In genomic region chr9:103649086-103649485, GRCh38 we compare ENCODE assay signal across 16 cellular contexts.
A peak's percentile ranks its signal among the peaks of the same experiment; 100 is the strongest.
DNase-seq lines count a peak whose midpoint lies in the region; ATAC-seq and TF ChIP-seq lines count a peak whose summit lies in the region.
"Had no signal": no experiment of that assay in that cellular context is flagged by ENCODE, and none has a peak within 500 bp of the region (broad histone marks: within the 10 kb centered on the region; RNA-seq: fewer than 3 reads in every experiment).

No MANE protein-coding gene starts in this region.

- in situ Hi-C loops in transverse colon (cut with MboI; ENCODE audit: low pct_ligation_motif_present in 1 of 4, low pct_unique_long_range_greater_than_20kb in 1 of 4, low sequenced_read_pairs in 3 of 4): no loop called here

- WGBS in transverse colon (ENCODE audit: low coverage in 1 of 2), 2 donors: 90 to 100% methylated on average over 1 of the region's 1 CpG

- H3K36me3 ChIP-seq in neural cell (ENCODE audit: insufficient read depth, low read length): no peaks in the 10 kb centered on the region
- H3K36me3 ChIP-seq in transverse colon: no peaks in the 10 kb centered on the region
- H3K36me3 ChIP-seq: BLaER1 had no signal

- DNase-seq in NCI-H2107 treated with DMSO at 0.1 percent for 48 hours (lab: John Stamatoyannopoulos, UW; ENCODE audit: unreplicated experiment): peak; percentile 24
- no peak for DNase-seq in NCI-H2107 (lab: John Stamatoyannopoulos, UW)
- DNase-seq in NCI-H226: peak; percentile 55
- DNase-seq in amniotic epithelial cell (ENCODE audit: low read depth): peak; percentile 38
- DNase-seq in stimulated activated CD8-positive, alpha-beta memory T cell treated with anti-CD3 and anti-CD28 coated beads, Interleukin-4, amount 100 ng/mL, for 48 hours: no peak
- DNase-seq in transverse colon: no peak
- DNase-seq: 8988T; CD4-positive, alpha-beta memory T cell; DMS153; DMS79; GDM1; HCEC 1CT had no signal

- ATAC-seq in GM18870 (IDR thresholded peaks at IDR 0.05; ENCODE audit: unreplicated experiment): no peak
- ATAC-seq: GM23338 had no signal

- intact Hi-C loops in transverse colon (cut with DNase I; ENCODE audit: low total_unique reads): no loop called here

- no peaks in the 10 kb centered on the region for H3K27me3 ChIP-seq in neural cell (ENCODE audit: insufficient read depth, low read depth, low read length)
- no peaks in the 10 kb centered on the region for H3K27me3 ChIP-seq in transverse colon
- H3K27me3 ChIP-seq: BLaER1 had no signal

- H3K27ac ChIP-seq in neural cell (ENCODE audit: low read length): no peak overlapping the region
- H3K27ac ChIP-seq in transverse colon: no peak overlapping the region
- H3K27ac ChIP-seq: BLaER1 had no signal

- no peaks in the 10 kb centered on the region for H3F3A ChIP-seq in neural cell (ENCODE audit: insufficient read depth, low read length, poor library complexity, severe bottlenecking)

- TF ChIP-seq EP300 in neural cell (conservative IDR thresholded peaks at IDR 0.05; ENCODE audit: poor library complexity, severe bottlenecking) (peak; percentile 66), transverse colon (IDR thresholded peaks at IDR 0.05; ENCODE audit: low read depth) (no peak)

- H3K4me3 ChIP-seq in neural cell (ENCODE audit: low read length): no peak overlapping the region
- H3K4me3 ChIP-seq in transverse colon: no peak overlapping the region
- H3K4me3 ChIP-seq: BLaER1, GM23338 had no signal

- TF ChIP-seq POLR2A in transverse colon (IDR thresholded peaks at IDR 0.05): no peak

- TF ChIP-seq RAD21 in neural cell (conservative IDR thresholded peaks at IDR 0.05): no peak

- H3K9me3 ChIP-seq in neural cell (ENCODE audit: low read length) (no peaks in the 10 kb centered on the region), transverse colon (no peaks in the 10 kb centered on the region)
- H3K9me3 ChIP-seq: BLaER1 had no signal

- H3K79me2 ChIP-seq in neural cell (replicated peaks; ENCODE audit: insufficient read depth, low read length): no peaks in the 10 kb centered on the region

- H3K4me2 ChIP-seq in neural cell (ENCODE audit: low read length): no peak overlapping the region
- H3K4me2 ChIP-seq: GM23338 had no signal

- no peaks in the 10 kb centered on the region for H3K9me2 ChIP-seq in neural cell (ENCODE audit: insufficient read depth, low read length)

- no peaks in the 10 kb centered on the region for H3K4me1 ChIP-seq in transverse colon

- H2AFZ ChIP-seq in neural cell (ENCODE audit: low read depth, low read length): no peak overlapping the region
- H2AFZ ChIP-seq: GM23338 had no signal

- H3K9ac ChIP-seq in neural cell (ENCODE audit: low read length): no peak overlapping the region
- H3K9ac ChIP-seq: BLaER1 had no signal

- TF ChIP-seq CTCF in neural cell (IDR thresholded peaks at IDR 0.05; ENCODE audit: poor library complexity, severe bottlenecking): no peak
- no peak for TF ChIP-seq CTCF in transverse colon (IDR thresholded peaks at IDR 0.05)

- no peaks in the 10 kb centered on the region for H4K20me1 ChIP-seq in neural cell (ENCODE audit: insufficient read depth)
- H4K20me1 ChIP-seq: BLaER1 had no signal

TF ChIP-seq in neural cell, 6 proteins besides CTCF, POLR2A, EP300 and RAD21:
- TF ChIP-seq POLR2AphosphoS5 (IDR thresholded peaks at IDR 0.05) (peak; percentile 10), TAF1 (IDR thresholded peaks at IDR 0.05; ENCODE audit: low read depth) (no peak), REST (IDR thresholded peaks at IDR 0.05; ENCODE audit: borderline replicate concordance) (no peak)
TF ChIP-seq in neural cell: peak in this region for 1.

Comparison
In these comparisons a context has a peak if more than half of its experiments do, and no peak if none do; other contexts are left out.
1. DNase-seq: peak in NCI-H2107 treated with DMSO at 0.1 percent for 48 hours (single experiment), NCI-H226 (single experiment) and amniotic epithelial cell (single experiment); none in NCI-H2107 (single experiment), stimulated activated CD8-positive, alpha-beta memory T cell treated with anti-CD3 and anti-CD28 coated beads, Interleukin-4, amount 100 ng/mL, for 48 hours (single experiment) and transverse colon (single experiment).